In the genomic region with DNA sequence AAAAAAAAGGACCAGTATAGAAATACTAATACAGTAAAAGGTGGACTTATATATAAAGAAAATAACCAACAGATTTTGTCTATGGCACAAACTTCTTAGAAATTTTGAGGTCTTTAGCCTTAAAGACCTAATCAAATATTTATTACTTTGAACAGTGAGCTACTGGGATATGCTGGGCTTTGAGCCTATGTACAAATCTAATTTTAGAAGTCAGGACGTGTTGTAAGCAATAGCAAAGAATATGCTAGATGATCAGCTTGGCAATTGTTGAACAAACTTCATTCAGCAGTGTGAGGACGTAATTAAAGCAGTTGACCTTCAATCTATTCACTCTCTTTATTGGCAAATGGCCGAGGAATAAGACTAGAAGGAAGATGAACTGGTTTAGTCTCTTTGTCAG, we compare ENCODE assay signal across 7 cellular contexts. TPM values are rescaled to one million over a fixed set of nuclear protein-coding genes. Genes with fewer than 3 reads are reported as not detected.
"Had no signal": no experiment of that assay in that cellular context is flagged by ENCODE, and none has a peak within 500 bp of the region (broad histone marks: within the 10 kb centered on the region; RNA-seq: fewer than 3 reads in every experiment).

No MANE protein-coding gene starts in this region.

RNA-seq across cellular contexts. Expression of a gene that starts 14.5 kb away (rescaled TPM):
- total RNA-seq: M059J, PC-3, Right ventricle myocardium inferior, RPMI7951, SJCRH30, SK-MEL-5 had no signal

RNA-seq across cellular contexts. Expression of a gene that starts 31.4 kb away (rescaled TPM):
- total RNA-seq: M059J had no signal

RNA-seq across cellular contexts. Expression of a gene that starts 52.8 kb away (rescaled TPM):
- total RNA-seq: M059J, PC-3, Peyer's patch, Right ventricle myocardium inferior, RPMI7951, SJCRH30, SK-MEL-5 had no signal
